Comparison of ENCODE assay signal across 2 cellular contexts in the genomic region with DNA sequence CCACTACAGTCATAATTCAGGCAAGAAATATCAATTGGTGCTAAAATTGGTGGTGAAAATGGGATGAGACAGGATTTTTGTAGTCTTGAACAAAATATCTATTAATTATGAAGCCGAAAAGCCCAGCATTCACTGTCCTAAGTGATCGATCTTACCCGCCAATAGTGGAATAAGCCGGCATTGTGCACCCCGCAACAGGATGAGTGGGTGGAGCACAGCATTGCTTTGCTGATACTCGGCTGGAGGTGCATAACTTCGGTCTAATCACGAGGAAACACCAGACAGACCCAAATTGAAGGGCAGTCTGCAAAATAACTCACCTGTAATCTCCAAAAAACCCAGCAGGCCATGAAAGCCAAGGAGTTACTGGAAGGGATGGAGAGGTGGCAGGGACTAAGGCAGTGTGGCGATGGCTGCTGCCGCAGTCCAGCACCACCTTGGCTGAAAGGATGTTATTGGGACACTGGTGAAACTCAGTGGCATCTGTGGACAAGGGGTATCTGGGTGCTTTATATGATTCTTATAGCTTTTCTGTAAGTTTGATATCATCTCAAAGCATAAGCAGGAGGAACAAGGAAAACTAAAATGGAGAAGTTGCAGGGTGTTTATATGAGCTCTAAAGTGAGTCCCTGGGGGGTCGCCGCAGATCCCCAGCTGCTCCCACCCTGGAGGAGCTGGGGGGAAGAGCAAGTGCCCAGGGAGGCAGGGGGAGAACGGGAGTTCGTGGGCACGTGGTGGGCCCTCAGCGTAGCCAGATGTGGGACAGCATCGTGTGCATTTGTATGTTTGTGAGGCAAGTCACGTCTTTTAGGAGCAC.
TF ChIP-seq lines count a peak whose summit lies in the region.

No MANE protein-coding gene starts in this region.

TF ChIP-seq in GM12891, 5 proteins besides CTCF, POLR2A, EP300 and RAD21 (continued from another document):
- TF ChIP-seq PAX5 (IDR thresholded peaks at IDR 0.05; ENCODE audit: insufficient read depth, low read length, severe bottlenecking), result no peak

TF ChIP-seq in GM12878, 131 proteins besides CTCF, POLR2A, EP300 and RAD21:
- no peak for TF ChIP-seq ZBTB33 (IDR thresholded peaks at IDR 0.05)
- TF ChIP-seq E4F1 (IDR thresholded peaks at IDR 0.05; ENCODE audit: borderline replicate concordance, partially characterized antibody), result no peak
- TF ChIP-seq KDM1A (IDR thresholded peaks at IDR 0.05; ENCODE audit: borderline replicate concordance), result no peak
